15 cellular contexts compared by ENCODE assay signal in genomic region chr6:87914637-87915395, GRCh38.
DNase-seq lines count a peak whose midpoint lies in the region; ATAC-seq, FAIRE-seq and TF ChIP-seq lines count a peak whose summit lies in the region.
"Had no signal": no experiment of that assay in that cellular context is flagged by ENCODE, and none has a peak within 500 bp of the region (broad histone marks: within the 10 kb centered on the region; RNA-seq: fewer than 3 reads in every experiment).

No MANE protein-coding gene starts in this region.

- no peaks in the 10 kb centered on the region; the same call in 1 of the 2 replicates for H3K27me3 Mint-ChIP-seq in WTC11 (ENCODE audit: low read depth)

- FAIRE-seq in A549 (lab: Jason Lieb, UNC), result no peak
- FAIRE-seq: frontal cortex had no signal

- no peak for DNase-seq in A549 (ENCODE audit: low read depth in 1 of 2, low spot score in 1 of 2)
- peak; percentile 43 for DNase-seq in astrocyte of the hippocampus (ENCODE audit: low read depth, low spot score)
- no peak for DNase-seq in upper lobe of left lung
- DNase-seq in WTC11 (ENCODE audit: low spot score), result no peak
- no peak for DNase-seq in activated naive CD4-positive, alpha-beta T cell treated with anti-CD3 and anti-CD28 coated beads, Interleukin-2, amount 50 U/mL, for 16 hours
- no peak for DNase-seq in cerebellar nuclear complex (lab: John Stamatoyannopoulos, UW)
- DNase-seq: activated CD4-positive, CD25-positive, alpha-beta regulatory T cell treated with anti-CD3 and anti-CD28 coated beads, Interleukin-2, amount 50 U/mL, for 72 hours; activated naive CD4-positive, alpha-beta T cell treated with Interleukin-2 at 50 U/mL for 16 hours; cortex of kidney; KBM-7; NCI-H2227 treated with DMSO at 0.1 percent for 48 hours; stimulated activated CD4-positive, alpha-beta T cell treated with anti-CD3 and anti-CD28 coated beads, Interleukin-4, amount 100 ng/mL, for 1 hour had no signal

- H3K4me3 ChIP-seq in A549, result no peak overlapping the region
- H3K4me3 ChIP-seq in upper lobe of left lung, result no peak overlapping the region

- ATAC-seq in A549, result no peak
- ATAC-seq in GM19463 (IDR thresholded peaks at IDR 0.05; ENCODE audit: unreplicated experiment), result peak; percentile 45
- peak; percentile 64 for ATAC-seq in HG03520 (IDR thresholded peaks at IDR 0.05; ENCODE audit: unreplicated experiment)
- ATAC-seq in upper lobe of left lung (ENCODE audit: low FRiP score in 2 of 2), result no peak
- no peak for ATAC-seq in WTC11

- WGBS in A549 (ENCODE audit: missing lambda C conversion rate), result 81% methylated on average over 4 of the region's 4 CpGs
- 88 to 93% methylated on average over 4 of the region's 4 CpGs for WGBS in upper lobe of left lung, 2 donors

- H3K9me3 ChIP-seq in A549 (no peaks in the 10 kb centered on the region), upper lobe of left lung (no peaks in the 10 kb centered on the region)

- H3K4me3 Mint-ChIP-seq in WTC11, result no peak overlapping the region

- CTCF ChIA-PET in A549 (lab: Yijun Ruan, JAX) (no interaction called here), WTC11 (lab: Charles Lee) (interaction anchor here (1.5 kb wide), 1 partner anchor 15 kb away, joined by 5 read pairs; no protein-coding TSS in a partner anchor)

- no peak overlapping the region for H3K27ac ChIP-seq in A549
- no peak overlapping the region for H3K27ac ChIP-seq in upper lobe of left lung

- H3K4me2 ChIP-seq in A549, result no peak overlapping the region

- no peak for TF ChIP-seq RAD21 in A549 (conservative IDR thresholded peaks at IDR 0.05 in 1 of 2, IDR thresholded peaks at IDR 0.05 in 1 of 2)

- peaks cover 20% of the 10 kb centered on the region for H3K9me3 Mint-ChIP-seq in WTC11

- TF ChIP-seq POLR2A in A549 (IDR thresholded peaks at IDR 0.05; ENCODE audit: low read length) (no peak), upper lobe of left lung (IDR thresholded peaks at IDR 0.05) (no peak)

- H3K4me1 ChIP-seq in A549 (no peaks in the 10 kb centered on the region), upper lobe of left lung (no peaks in the 10 kb centered on the region)

- TF ChIP-seq EP300 in A549 (IDR thresholded peaks at IDR 0.05) (no peak), upper lobe of left lung (IDR thresholded peaks at IDR 0.05) (no peak)

- H3K27me3 ChIP-seq in upper lobe of left lung, result no peaks in the 10 kb centered on the region

- no peak overlapping the region for H3K27ac Mint-ChIP-seq in WTC11

- H3K36me3 Mint-ChIP-seq in WTC11, result peaks cover 8% of the 10 kb centered on the region

- TF ChIP-seq CTCF in A549 (IDR thresholded peaks at IDR 0.05), result no peak
- TF ChIP-seq CTCF in upper lobe of left lung (IDR thresholded peaks at IDR 0.05), result no peak
- TF ChIP-seq CTCF in WTC11 (IDR thresholded peaks at IDR 0.05), result no peak

- H3K36me3 ChIP-seq in upper lobe of left lung, result no peaks in the 10 kb centered on the region

- POLR2A ChIA-PET in A549 (lab: Yijun Ruan, JAX), result no interaction called here
- POLR2A ChIA-PET in WTC11 (lab: Charles Lee), result no interaction called here

- peaks cover 20% of the 10 kb centered on the region for H3K4me1 Mint-ChIP-seq in WTC11

TF ChIP-seq in A549, 52 proteins besides CTCF, POLR2A, EP300 and RAD21:
- TF ChIP-seq MAFK (IDR thresholded peaks at IDR 0.05; ENCODE audit: partially characterized antibody) (peak; percentile 40), NR3C1 (IDR thresholded peaks at IDR 0.05) (no peak)

TF ChIP-seq in WTC11, 78 proteins besides CTCF, POLR2A, EP300 and RAD21:
- TF ChIP-seq ZMAT4 (CRISPR knock-in tag; IDR thresholded peaks at IDR 0.05) (no peak), ZNF512 (CRISPR knock-in tag; IDR thresholded peaks at IDR 0.05; ENCODE audit: borderline replicate concordance) (no peak), NR1H2 (CRISPR knock-in tag; IDR thresholded peaks at IDR 0.05) (no peak), JAZF1 (CRISPR knock-in tag; IDR thresholded peaks at IDR 0.05) (no peak), STAT6 (CRISPR knock-in tag; conservative IDR thresholded peaks at IDR 0.05; ENCODE audit: low read depth) (no peak)

Comparison
In these comparisons a context has a peak if more than half of its experiments do, and no peak if none do; other contexts are left out.
1. ATAC-seq: peak in GM19463 (single experiment) and HG03520 (single experiment); none in A549 (0 of 2), upper lobe of left lung (0 of 2) and WTC11 (single experiment).